ENCODE assay signal across 17 cellular contexts in the genomic region with DNA sequence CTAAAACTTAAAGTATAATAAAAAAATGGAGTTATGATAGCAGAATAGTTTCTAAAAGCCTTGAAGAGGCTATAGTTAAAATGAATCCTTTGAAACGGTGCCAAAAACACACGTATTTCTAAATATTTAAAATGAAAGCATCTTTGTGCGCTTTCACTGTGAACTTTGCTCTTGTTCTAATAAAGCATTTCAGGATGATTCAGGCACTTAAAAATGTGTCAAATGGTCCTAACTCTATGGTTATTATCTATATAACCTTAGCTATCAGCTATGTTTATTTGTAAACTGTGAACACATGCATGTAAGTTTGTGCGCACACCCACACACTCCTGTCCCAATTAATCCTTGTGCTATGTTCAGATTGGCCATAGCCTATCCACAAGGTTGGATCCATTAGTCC.
DNase-seq lines count a peak whose midpoint lies in the region; ATAC-seq and TF ChIP-seq lines count a peak whose summit lies in the region.
"Had no signal": no experiment of that assay in that cellular context is flagged by ENCODE, and none has a peak within 500 bp of the region (broad histone marks: within the 10 kb centered on the region; RNA-seq: fewer than 3 reads in every experiment).

No MANE protein-coding gene starts in this region.

- H2BK12ac ChIP-seq in mesenchymal stem cell (ENCODE audit: low read length in 2 of 2) = no peak overlapping the region

- no peak overlapping the region for H3K14ac ChIP-seq in mesenchymal stem cell (ENCODE audit: low read length in 2 of 2)

- H2AFZ ChIP-seq in mesenchymal stem cell (ENCODE audit: low read depth, low read length) = no peak overlapping the region

- H3K4me1 ChIP-seq in mesenchymal stem cell (ENCODE audit: control insufficient read depth, insufficient read depth, low read depth, low read length) = no peaks in the 10 kb centered on the region
- H3K4me1 ChIP-seq: A549, Caco-2 had no signal

- H3K27me3 ChIP-seq in mesenchymal stem cell (ENCODE audit: control insufficient read depth in 1 of 2, insufficient read depth in 1 of 2, low read length in 2 of 2) = no peaks in the 10 kb centered on the region

- WGBS in mesenchymal stem cell = 70% methylated on average over 2 of the region's 4 CpGs

- H2AK5ac ChIP-seq in mesenchymal stem cell (ENCODE audit: low read length, severe bottlenecking) = no peak overlapping the region

- H4K91ac ChIP-seq in mesenchymal stem cell (ENCODE audit: low read length) = no peak overlapping the region

- no peak overlapping the region for H3K4me3 ChIP-seq in fibroblast of villous mesenchyme (ENCODE audit: low read depth, low read length)
- no peak overlapping the region for H3K4me3 ChIP-seq in mesenchymal stem cell (ENCODE audit: insufficient read depth in 1 of 2, low read depth in 1 of 2, low read length in 2 of 2)
- H3K4me3 ChIP-seq: A549; BLaER1 treated with 17β-estradiol and CSF1 and Interleukin-3, amounts not matched to agents 10 nM and 100 nM had no signal

- H3K4ac ChIP-seq in mesenchymal stem cell (ENCODE audit: low read depth in 1 of 2, low read length in 2 of 2) = no peak overlapping the region

- H3K4me2 ChIP-seq in mesenchymal stem cell (ENCODE audit: low read length, poor library complexity, severe bottlenecking) = no peak overlapping the region
- H3K4me2 ChIP-seq: A549; BLaER1 treated with 17β-estradiol and CSF1 and Interleukin-3, amounts not matched to agents 10 nM and 100 nM had no signal

- no peak overlapping the region for H2BK5ac ChIP-seq in mesenchymal stem cell (ENCODE audit: low read depth, low read length, poor library complexity, severe bottlenecking)

- no peaks in the 10 kb centered on the region for H3K79me1 ChIP-seq in mesenchymal stem cell (replicated peaks; ENCODE audit: low read length, poor library complexity, severe bottlenecking)

- H2BK15ac ChIP-seq in mesenchymal stem cell (ENCODE audit: low read depth, poor library complexity, severe bottlenecking) = no peak overlapping the region

- peak; percentile 11 for DNase-seq in HCEC 1CT
- DNase-seq in fibroblast of villous mesenchyme (ENCODE audit: low read depth) = peak; percentile 74
- peak; percentile 25 for DNase-seq in mesenchymal stem cell
- DNase-seq in stimulated activated CD4-positive, alpha-beta T cell treated with anti-CD3 and anti-CD28 coated beads, Interleukin-12 subunit alpha, Interleukin-12 subunit beta, amount 100 ng/mL, for 4 hours = no peak
- DNase-seq in stimulated activated CD4-positive, alpha-beta T cell treated with anti-CD3 and anti-CD28 coated beads, Interleukin-2, amount 100 ng/mL, for 48 hours = no peak
- DNase-seq: AML-193; Caco-2; Calu3; CD4-positive, alpha-beta T cell; CD8-positive, alpha-beta T cell; DMS79 treated with DMSO at 0.1 percent for 48 hours; GF-D8 had no signal

- no peak overlapping the region for H3K9ac ChIP-seq in mesenchymal stem cell (ENCODE audit: low read length)
- H3K9ac ChIP-seq: BLaER1 treated with 17β-estradiol and CSF1 and Interleukin-3, amounts not matched to agents 10 nM and 100 nM had no signal

- ATAC-seq in GM21447 (IDR thresholded peaks at IDR 0.05; ENCODE audit: unreplicated experiment) = no peak
- ATAC-seq: A549; CD8-positive, alpha-beta T cell had no signal

- H4K8ac ChIP-seq in mesenchymal stem cell (ENCODE audit: low read length) = no peak overlapping the region

- H3K23ac ChIP-seq in mesenchymal stem cell (ENCODE audit: low read length in 2 of 2) = no peak overlapping the region

- H2BK120ac ChIP-seq in mesenchymal stem cell (ENCODE audit: low read depth, low read length) = no peak overlapping the region

- H3K18ac ChIP-seq in mesenchymal stem cell (ENCODE audit: low read depth in 1 of 2, low read length in 2 of 2) = no peak overlapping the region

- no peak overlapping the region for H3K27ac ChIP-seq in mesenchymal stem cell (ENCODE audit: low read length, poor library complexity, severe bottlenecking)
- H3K27ac ChIP-seq: 22Rv1; A549; BLaER1 treated with 17β-estradiol and CSF1 and Interleukin-3, amounts not matched to agents 10 nM and 100 nM; C4-2B had no signal

- no peaks in the 10 kb centered on the region for H3K36me3 ChIP-seq in mesenchymal stem cell (ENCODE audit: control insufficient read depth in 1 of 2, insufficient read depth in 2 of 2, low read depth in 1 of 2, low read length in 2 of 2)

- H3K9me3 ChIP-seq in mesenchymal stem cell (ENCODE audit: control insufficient read depth, low read length) = no peaks in the 10 kb centered on the region
- H3K9me3 ChIP-seq: A549, Caco-2 had no signal

- TF ChIP-seq CTCF in fibroblast of villous mesenchyme (IDR thresholded peaks at IDR 0.05; ENCODE audit: insufficient read depth, low read depth, low read length) = no peak

Comparison
In these comparisons a context has a peak if more than half of its experiments do, and no peak if none do; other contexts are left out.
1. DNase-seq: peak in HCEC 1CT (single experiment), fibroblast of villous mesenchyme (single experiment) and mesenchymal stem cell (single experiment); none in stimulated activated CD4-positive, alpha-beta T cell treated with anti-CD3 and anti-CD28 coated beads, Interleukin-12 subunit alpha, Interleukin-12 subunit beta, amount 100 ng/mL, for 4 hours (single experiment) and stimulated activated CD4-positive, alpha-beta T cell treated with anti-CD3 and anti-CD28 coated beads, Interleukin-2, amount 100 ng/mL, for 48 hours (0 of 2).